8 cellular contexts compared by ENCODE assay signal in the genomic region with DNA sequence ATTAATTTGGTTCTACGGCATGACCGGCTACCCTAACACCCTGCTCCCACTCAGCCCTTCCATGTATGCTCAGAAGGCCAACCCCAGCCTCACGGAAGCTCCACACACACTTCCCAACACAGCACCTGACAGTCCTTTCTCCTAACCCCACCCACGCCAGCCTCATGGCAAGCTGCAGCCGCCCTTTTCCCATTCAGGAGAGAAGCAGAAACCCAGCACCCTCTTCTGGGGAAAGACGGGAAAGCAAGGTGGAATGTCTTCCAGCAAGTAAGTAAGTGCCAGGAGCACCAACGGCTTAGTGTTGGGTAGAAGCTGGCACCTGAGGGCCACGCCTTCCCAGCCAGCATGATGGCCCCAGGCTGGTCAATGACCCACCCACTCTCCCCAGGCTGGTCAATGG. TPM values are rescaled to one million over a fixed set of nuclear protein-coding genes. Genes with fewer than 3 reads are reported as not detected.
DNase-seq lines count a peak whose midpoint lies in the region; ATAC-seq and TF ChIP-seq lines count a peak whose summit lies in the region.

No MANE protein-coding gene starts in this region.

- intact Hi-C loops in Right ventricle myocardium superior (cut with DNase I), result loop anchor here (2.0 kb wide), 1 partner anchor 25 kb away; no protein-coding TSS in a partner anchor
- intact Hi-C loops in cardiac septum (cut with DNase I), result loop anchor here (1.0 kb wide), 1 partner anchor 24 kb away; no protein-coding TSS in a partner anchor
- intact Hi-C loops in stomach (cut with DNase I; ENCODE audit: low total_unique reads), result no loop called here

- peak; percentile 62 for ATAC-seq in Right ventricle myocardium superior (ENCODE audit: poor library complexity)
- ATAC-seq in activated T-cell treated with anti-CD3 and anti-CD28 coated beads, Interleukin-2, amount 50 U/mL, for 4 hours, result no peak

- 42 to 71% (median 50%) methylated on average over 8 of the region's 8 CpGs for WGBS in stomach, 5 donors

- H3K27me3 ChIP-seq in stomach, result no peaks in the 10 kb centered on the region

- no peak overlapping the region for H3K27ac ChIP-seq in RWPE1
- H3K27ac ChIP-seq in stomach, result no peak overlapping the region

- no peaks in the 10 kb centered on the region for H3K4me1 Mint-ChIP-seq in activated T-cell treated with anti-CD3 and anti-CD28 coated beads, Interleukin-2, amount 50 U/mL, for 4 hours (ENCODE audit: low read depth)

- POLR2A ChIA-PET in RWPE1 (lab: Yijun Ruan, JAX; ENCODE audit: low non-redundant PET), result no interaction called here

- no peak for TF ChIP-seq POLR2A in stomach (IDR thresholded peaks at IDR 0.05)

- no peak for DNase-seq in Right ventricle myocardium superior
- no peak for DNase-seq in cardiac septum (ENCODE audit: low spot score)
- DNase-seq in RWPE1 (ENCODE audit: low spot score), result peak; percentile 64
- DNase-seq in fibroblast of the conjunctiva (ENCODE audit: low read depth), result peak; percentile 23
- peak; percentile 81 for DNase-seq in stomach
- DNase-seq in GDM1 (lab: John Stamatoyannopoulos, UW), result no peak
- DNase-seq in foreskin melanocyte, result no peak
- no peak for DNase-seq in activated T-cell treated with anti-CD3 and anti-CD28 coated beads, Interleukin-2, amount 50 U/mL, for 4 hours

- no peak overlapping the region for H3K4me3 Mint-ChIP-seq in activated T-cell treated with anti-CD3 and anti-CD28 coated beads, Interleukin-2, amount 50 U/mL, for 4 hours

- H3K4me1 ChIP-seq in stomach, result peaks cover 0 to 8% (median 5%) of the 10 kb centered on the region in 4 donors

- TF ChIP-seq CTCF in RWPE1 (conservative IDR thresholded peaks at IDR 0.05; ENCODE audit: low read depth) (peak; percentile 40), stomach (IDR thresholded peaks at IDR 0.05) (peak in 5 of 7 experiments; percentile 32 to 72 (median 47))

- no peaks in the 10 kb centered on the region for H3K27me3 Mint-ChIP-seq in activated T-cell treated with anti-CD3 and anti-CD28 coated beads, Interleukin-2, amount 50 U/mL, for 4 hours (ENCODE audit: low read depth)

- no peaks in the 10 kb centered on the region for H3K9me3 ChIP-seq in stomach

- no peak overlapping the region for H3K4me3 ChIP-seq in stomach

- peaks cover 3% of the 10 kb centered on the region for H3K36me3 Mint-ChIP-seq in activated T-cell treated with anti-CD3 and anti-CD28 coated beads, Interleukin-2, amount 50 U/mL, for 4 hours (ENCODE audit: insufficient read depth)

- no peak for TF ChIP-seq EP300 in stomach (IDR thresholded peaks at IDR 0.05)

- H3K9me3 Mint-ChIP-seq in activated T-cell treated with anti-CD3 and anti-CD28 coated beads, Interleukin-2, amount 50 U/mL, for 4 hours, result no peaks in the 10 kb centered on the region

- CTCF ChIA-PET in RWPE1 (lab: Yijun Ruan, JAX), result interaction anchor here (0.6 to 4.5 kb wide), 5 partner anchors 17 to 91 kb away, joined by 3 to 30 read pairs (median 3); no protein-coding TSS in a partner anchor

- H3K36me3 ChIP-seq in stomach, result peaks cover 4 to 20% (median 11%) of the 10 kb centered on the region in 4 donors

RNA-seq across cellular contexts. Expression of a gene that starts 32.1 kb away (rescaled TPM):
- total RNA-seq in Right ventricle myocardium superior (128 TPM), cardiac septum (158 TPM), stomach (1,000 to 10,000 TPM in 1 of 5 donors, 100 to 1,000 TPM in 2, 10 to 100 TPM in 2; 65.5 to 1,523 (median 142) TPM)
- polyA plus RNA-seq in stomach, result 10 to 100 TPM; 28.3 to 41.2 (median 40.0) TPM
- 10 to 100 TPM; 41.0 to 44.7 (median 43.3) TPM for total RNA-seq in activated T-cell treated with anti-CD3 and anti-CD28 coated beads, Interleukin-2, amount 50 U/mL, for 4 hours

Comparison
In these comparisons a context has a peak if more than half of its experiments do, and no peak if none do; other contexts are left out.
1. DNase-seq: peak in RWPE1 (single experiment), fibroblast of the conjunctiva (single experiment) and stomach (single experiment); none in Right ventricle myocardium superior (single experiment), cardiac septum (single experiment), GDM1 (single experiment), foreskin melanocyte (single experiment) and activated T-cell treated with anti-CD3 and anti-CD28 coated beads, Interleukin-2, amount 50 U/mL, for 4 hours (single experiment).